Comparison of ENCODE assay signal across 2 cellular contexts in genomic region chr9:120773218-120773617, GRCh38.
TF ChIP-seq lines count a peak whose summit lies in the region.

No MANE protein-coding gene starts in this region.

TF ChIP-seq in HepG2, 621 proteins besides CTCF, POLR2A, EP300 and RAD21:
- no peak for TF ChIP-seq GFI1 (CRISPR knock-in tag; IDR thresholded peaks at IDR 0.05; ENCODE audit: borderline replicate concordance)
- peak; percentile 36 to 61; a peak in 3 of 4 replicates for TF ChIP-seq MAFK (conservative IDR thresholded peaks at IDR 0.05 in 1 of 2, IDR thresholded peaks at IDR 0.05 in 1 of 2; ENCODE audit: low read length in 2 of 2)

TF ChIP-seq in GM12878, 131 proteins besides CTCF, POLR2A, EP300 and RAD21:
- no peak for TF ChIP-seq MLLT1 (IDR thresholded peaks at IDR 0.05)
- TF ChIP-seq POLR2AphosphoS2 (IDR thresholded peaks at IDR 0.05; ENCODE audit: low read depth, low read length), result no peak
- TF ChIP-seq RELA (IDR thresholded peaks at IDR 0.05; ENCODE audit: borderline replicate concordance, partially characterized antibody), result no peak
- TF ChIP-seq PBX3 (IDR thresholded peaks at IDR 0.05; ENCODE audit: insufficient replicate concordance, low read depth, low read length), result no peak
- no peak for TF ChIP-seq NFXL1 (IDR thresholded peaks at IDR 0.05; ENCODE audit: borderline replicate concordance)
- TF ChIP-seq TCF7 (IDR thresholded peaks at IDR 0.05; ENCODE audit: borderline replicate concordance), result no peak
- no peak for TF ChIP-seq ZNF622 (IDR thresholded peaks at IDR 0.05)
- no peak for TF ChIP-seq ZNF592 (IDR thresholded peaks at IDR 0.05)
- no peak for TF ChIP-seq ATF2 (IDR thresholded peaks at IDR 0.05; ENCODE audit: low read length)
- TF ChIP-seq PRDM15 (CRISPR knock-in tag; IDR thresholded peaks at IDR 0.05), result no peak
- TF ChIP-seq ESRRA (IDR thresholded peaks at IDR 0.05; ENCODE audit: low read length), result no peak
